ENCODE assay signal across 10 cellular contexts in genomic region chr7:84336303-84336702, GRCh38.
DNase-seq lines count a peak whose midpoint lies in the region; ATAC-seq, FAIRE-seq and TF ChIP-seq lines count a peak whose summit lies in the region.
"Had no signal": no experiment of that assay in that cellular context is flagged by ENCODE, and none has a peak within 500 bp of the region (broad histone marks: within the 10 kb centered on the region; RNA-seq: fewer than 3 reads in every experiment).

No MANE protein-coding gene starts in this region.

- peaks cover 0 to 6% of the 10 kb centered on the region in 2 experiments; a peak in 3 of 4 replicates for H3K4me1 Mint-ChIP-seq in H9
- H3K4me1 Mint-ChIP-seq: natural killer cell had no signal

- H2BK12ac ChIP-seq in H9 (ENCODE audit: insufficient read length, low read depth, low read length) = no peak overlapping the region

- no peaks in the 10 kb centered on the region for H3K79me1 ChIP-seq in H9 (ENCODE audit: insufficient read depth, low read depth, low read length, poor library complexity, severe bottlenecking)

- no peak overlapping the region for H3T11ph ChIP-seq in H9 (ENCODE audit: low read length)

- DNase-seq in NCI-H446 treated with DMSO at 0.1 percent for 48 hours (lab: John Stamatoyannopoulos, UW) (peak; percentile 63), hepatocyte (ENCODE audit: low spot score) (peak; percentile 35), NCI-H2227 (lab: John Stamatoyannopoulos, UW; ENCODE audit: unreplicated experiment) (no peak), GM12892 (ENCODE audit: insufficient read length) (no peak), H9 (no peak), NCI-H1105 (lab: John Stamatoyannopoulos, UW) (no peak)
- DNase-seq: natural killer cell had no signal

- no peak overlapping the region for H3K18ac ChIP-seq in H9 (ENCODE audit: insufficient read length, low read depth, low read length)

- ATAC-seq in GM18498 (IDR thresholded peaks at IDR 0.05; ENCODE audit: unreplicated experiment) (peak; percentile 87), HG02852 (IDR thresholded peaks at IDR 0.05; ENCODE audit: unreplicated experiment) (peak; percentile 98)
- ATAC-seq: natural killer cell had no signal

- no peak overlapping the region for H3K4me3 Mint-ChIP-seq in H9
- H3K4me3 Mint-ChIP-seq: natural killer cell had no signal

- H3K36me3 Mint-ChIP-seq in H9 (ENCODE audit: insufficient read depth in 1 of 3, low read depth in 3 of 3) = no peaks in the 10 kb centered on the region
- H3K36me3 Mint-ChIP-seq: natural killer cell had no signal

- peak overlapping the region; percentile 13 for H2AFZ ChIP-seq in hepatocyte
- H2AFZ ChIP-seq in H9 (ENCODE audit: low read length) = no peak overlapping the region

- no peak for FAIRE-seq in GM12892 (lab: Jason Lieb, UNC)
- FAIRE-seq: endothelial cell of umbilical vein had no signal

- H4K20me1 ChIP-seq in hepatocyte (ENCODE audit: insufficient read depth, poor library complexity, severe bottlenecking) = no peaks in the 10 kb centered on the region
- H4K20me1 ChIP-seq in H9 (ENCODE audit: control insufficient read depth, insufficient read depth, insufficient read length) = no peaks in the 10 kb centered on the region

- H2BK20ac ChIP-seq in H9 (ENCODE audit: low read depth, low read length, poor library complexity, severe bottlenecking) = no peak overlapping the region

- TF ChIP-seq POLR2A in GM12892 (IDR thresholded peaks at IDR 0.05; ENCODE audit: low read depth, low read length) = no peak

- no peak overlapping the region for H3K4me2 ChIP-seq in hepatocyte
- H3K4me2 ChIP-seq in H9 (ENCODE audit: insufficient read depth, insufficient read length, low read length) = no peak overlapping the region

- H3K56ac ChIP-seq in H9 (ENCODE audit: insufficient read length, low read depth, low read length) = no peak overlapping the region

- H4K91ac ChIP-seq in H9 (ENCODE audit: insufficient read length, low read depth, low read length) = no peak overlapping the region

- no peak overlapping the region for H3K27ac Mint-ChIP-seq in H9
- H3K27ac Mint-ChIP-seq: natural killer cell had no signal

- no peak overlapping the region for H3K9ac ChIP-seq in H9 (ENCODE audit: extremely low read depth, insufficient read length, low read length)

- no peak overlapping the region for H2BK5ac ChIP-seq in H9 (ENCODE audit: insufficient read length, low read length)

- 81% methylated on average over 2 of the region's 2 CpGs for WGBS in hepatocyte (ENCODE audit: low lambda C conversion rate, missing lambda C conversion rate)
- WGBS in H9 (ENCODE audit: extremely low coverage, insufficient read length, low lambda C conversion rate) = no CpG with 5 or more reads among the region's 2 CpGs

- H3K27ac ChIP-seq in hepatocyte (no peak overlapping the region), H9 (ENCODE audit: insufficient read length, low read depth, low read length) (no peak overlapping the region)

- H2BK15ac ChIP-seq in H9 (ENCODE audit: low read depth, low read length) = no peak overlapping the region

- H3K4me1 ChIP-seq in hepatocyte (ENCODE audit: insufficient read depth) = peaks cover 4% of the 10 kb centered on the region
- no peaks in the 10 kb centered on the region for H3K4me1 ChIP-seq in H9 (ENCODE audit: insufficient read depth, low read length)

- H3K9me3 Mint-ChIP-seq in H9 = no peaks in the 10 kb centered on the region

- H3K4me3 ChIP-seq in hepatocyte = no peak overlapping the region

- H3K14ac ChIP-seq in H9 (ENCODE audit: insufficient read depth, low read length) = no peak overlapping the region

- H3K23me2 ChIP-seq in H9 (ENCODE audit: insufficient read length, low read depth, low read length, poor library complexity, severe bottlenecking) = no peaks in the 10 kb centered on the region

- H3K79me2 ChIP-seq in hepatocyte = no peaks in the 10 kb centered on the region
- no peaks in the 10 kb centered on the region for H3K79me2 ChIP-seq in H9 (ENCODE audit: insufficient read depth, low read length)

- H2BK120ac ChIP-seq in H9 (ENCODE audit: low read depth, low read length, poor library complexity, severe bottlenecking) = no peak overlapping the region

- no peaks in the 10 kb centered on the region for H3K36me3 ChIP-seq in hepatocyte (replicated peaks; ENCODE audit: insufficient read depth, low read depth)

- H3K9me3 ChIP-seq in hepatocyte (ENCODE audit: low read depth) (no peaks in the 10 kb centered on the region), H9 (ENCODE audit: control insufficient read depth, low read depth, low read length) (no peaks in the 10 kb centered on the region)

- H3K27me3 ChIP-seq in hepatocyte (no peaks in the 10 kb centered on the region), H9 (ENCODE audit: insufficient read depth, low read length) (no peaks in the 10 kb centered on the region)

- no peaks in the 10 kb centered on the region for H3K9me2 ChIP-seq in hepatocyte (replicated peaks; ENCODE audit: insufficient read depth)

- H2AK5ac ChIP-seq in H9 (ENCODE audit: insufficient read length, low read length) = no peak overlapping the region

- H4K8ac ChIP-seq in H9 (replicated peaks; ENCODE audit: insufficient read length, low read depth, low read length) = no peak overlapping the region

- H3K4ac ChIP-seq in H9 (ENCODE audit: low read depth, low read length) = no peak overlapping the region

- TF ChIP-seq CTCF in hepatocyte (IDR thresholded peaks at IDR 0.05; ENCODE audit: poor library complexity) = no peak
- no peak for TF ChIP-seq CTCF in H9 (conservative IDR thresholded peaks at IDR 0.05)

- no peak overlapping the region for H3K23ac ChIP-seq in H9 (ENCODE audit: insufficient read length, low read depth, low read length)

- H3K27me3 Mint-ChIP-seq in H9 (ENCODE audit: low read depth) = no peaks in the 10 kb centered on the region

- no peak overlapping the region for H4K5ac ChIP-seq in H9 (ENCODE audit: insufficient read length, low read depth, low read length)

Comparison
In these comparisons a context has a peak if more than half of its experiments do, and no peak if none do; other contexts are left out.
1. DNase-seq: peak in NCI-H446 treated with DMSO at 0.1 percent for 48 hours (single experiment) and hepatocyte (single experiment); none in NCI-H2227 (single experiment), GM12892 (single experiment), H9 (single experiment) and NCI-H1105 (single experiment).